8 cellular contexts compared by ENCODE assay signal in the genomic region with DNA sequence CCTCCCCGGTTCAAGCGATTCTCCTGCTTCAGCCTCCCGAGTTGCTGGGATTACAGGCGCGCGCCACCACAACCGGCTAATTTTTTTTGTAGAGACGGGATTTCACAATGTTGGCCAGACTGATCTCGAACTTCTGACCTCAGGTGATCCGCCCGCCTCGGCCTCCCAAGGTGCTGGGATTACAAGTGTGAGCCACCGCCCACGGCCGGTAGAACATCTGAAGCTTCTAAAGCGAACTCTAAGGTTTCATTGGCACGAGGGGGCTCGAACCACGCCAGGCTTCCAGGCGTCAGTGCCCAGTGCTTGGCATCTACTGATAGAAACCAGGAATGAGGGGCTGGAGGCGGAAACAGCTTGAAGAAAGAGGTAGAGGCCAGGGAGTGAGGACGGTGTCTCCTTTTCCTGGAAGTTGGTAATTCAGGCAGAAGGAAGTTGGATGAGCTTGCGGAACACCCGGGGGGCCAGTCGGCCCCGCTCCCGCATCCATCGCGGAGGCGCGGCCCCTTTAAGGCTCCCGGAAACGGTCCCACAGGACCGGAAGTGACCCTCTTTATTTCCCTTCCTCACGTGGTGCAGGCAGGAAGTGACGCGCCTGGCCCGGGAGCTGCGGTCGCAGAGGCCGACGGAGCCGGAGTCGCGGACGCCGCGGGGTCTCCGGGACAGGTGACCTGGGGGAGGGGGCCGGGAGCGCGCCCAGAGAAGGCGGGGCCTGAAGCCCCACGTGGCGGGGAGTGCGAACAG. TPM values are rescaled to one million over a fixed set of nuclear protein-coding genes. Genes with fewer than 3 reads are reported as not detected.
A peak's percentile ranks its signal among the peaks of the same experiment; 100 is the strongest.
DNase-seq lines count a peak whose midpoint lies in the region; ATAC-seq lines count a peak whose summit lies in the region.

A gene (plus strand): TSS at position 579 of the 741 bp plus-strand sequence. CDS start 1,876 bp downstream, outside the sequence.

- DNase-seq in CD4-positive, CD25-positive, alpha-beta regulatory T cell: peak; percentile 87 to 95 (median 92)
- DNase-seq in NCI-H748 (lab: John Stamatoyannopoulos, UW; ENCODE audit: unreplicated experiment) (peak; percentile 99), mesenteric fat pad (ENCODE audit: low spot score) (peak; percentile 99)
- peak; percentile 96 for DNase-seq in activated CD4-positive, alpha-beta memory T cell treated with anti-CD3 and anti-CD28 coated beads, Interleukin-2, amount 10 ng/mL, durations not matched to agents 7 days and 5 days
- DNase-seq in effector memory CD8-positive, alpha-beta T cell: peak; percentile 89 to 92 (median 90)
- peak; percentile 96 to 97 for DNase-seq in stimulated activated CD8-positive, alpha-beta memory T cell treated with anti-CD3 and anti-CD28 coated beads, Interleukin-15, amount 100 ng/mL, for 48 hours (ENCODE audit: low read depth in 2 of 2)

- H3K36me3 Mint-ChIP-seq in CD4-positive, CD25-positive, alpha-beta regulatory T cell: peaks cover 24% of the 10 kb centered on the region
- H3K36me3 Mint-ChIP-seq in activated CD4-positive, alpha-beta memory T cell treated with anti-CD3 and anti-CD28 coated beads, Interleukin-2, amount 10 ng/mL, durations not matched to agents 7 days and 5 days (ENCODE audit: low read depth): peaks cover 32% of the 10 kb centered on the region
- peaks cover 44% of the 10 kb centered on the region for H3K36me3 Mint-ChIP-seq in effector memory CD8-positive, alpha-beta T cell (ENCODE audit: insufficient read depth)

- H3K27me3 ChIP-seq in CD4-positive, CD25-positive, alpha-beta regulatory T cell (ENCODE audit: control insufficient read depth, insufficient read depth, low read length): no peaks in the 10 kb centered on the region

- H3K4me3 ChIP-seq in CD4-positive, CD25-positive, alpha-beta regulatory T cell (ENCODE audit: low read depth, low read length): peak within 1 kb of the TSS; percentile 61

- H3K27me3 Mint-ChIP-seq in CD4-positive, CD25-positive, alpha-beta regulatory T cell: peaks cover 5% of the 10 kb centered on the region
- no peaks in the 10 kb centered on the region for H3K27me3 Mint-ChIP-seq in activated CD4-positive, alpha-beta memory T cell treated with anti-CD3 and anti-CD28 coated beads, Interleukin-2, amount 10 ng/mL, durations not matched to agents 7 days and 5 days
- no peaks in the 10 kb centered on the region for H3K27me3 Mint-ChIP-seq in effector memory CD8-positive, alpha-beta T cell

- H3K9me3 Mint-ChIP-seq in CD4-positive, CD25-positive, alpha-beta regulatory T cell: peaks cover 0 to 5% (median 0%) of the 10 kb centered on the region in 7 donors
- no peaks in the 10 kb centered on the region for H3K9me3 Mint-ChIP-seq in activated CD4-positive, alpha-beta memory T cell treated with anti-CD3 and anti-CD28 coated beads, Interleukin-2, amount 10 ng/mL, durations not matched to agents 7 days and 5 days
- H3K9me3 Mint-ChIP-seq in effector memory CD8-positive, alpha-beta T cell: no peaks in the 10 kb centered on the region

- H3K27ac Mint-ChIP-seq in CD4-positive, CD25-positive, alpha-beta regulatory T cell: peak within 1 kb of the TSS; percentile 88 to 98 (median 98)
- H3K27ac Mint-ChIP-seq in activated CD4-positive, alpha-beta memory T cell treated with anti-CD3 and anti-CD28 coated beads, Interleukin-2, amount 10 ng/mL, durations not matched to agents 7 days and 5 days: peak within 1 kb of the TSS; percentile 85
- peak within 1 kb of the TSS; percentile 95 to 97 for H3K27ac Mint-ChIP-seq in effector memory CD8-positive, alpha-beta T cell

- peak within 1 kb of the TSS; percentile 94 for H3K27ac ChIP-seq in CD4-positive, CD25-positive, alpha-beta regulatory T cell (ENCODE audit: insufficient read depth, low read length, poor library complexity, severe bottlenecking)

- POLR2A ChIA-PET in activated CD4-positive, alpha-beta memory T cell treated with anti-CD3 and anti-CD28 coated beads, Interleukin-2, amount 10 ng/mL, durations not matched to agents 7 days and 5 days (lab: Charles Lee): interaction anchor here (0.8 to 3.9 kb wide), 22 partner anchors 8 to 541 kb away, joined by 3 to 85 read pairs (median 4); a partner anchor contains a TSS

- peak; percentile 48 to 52 for ATAC-seq in CD4-positive, CD25-positive, alpha-beta regulatory T cell (ENCODE audit: low read depth in 2 of 2)
- ATAC-seq in GM19395 (IDR thresholded peaks at IDR 0.05; ENCODE audit: unreplicated experiment) (peak; percentile 43), HG03558 (IDR thresholded peaks at IDR 0.05; ENCODE audit: extremely low read depth, unreplicated experiment) (peak; percentile 42)
- ATAC-seq in effector memory CD8-positive, alpha-beta T cell (replicated peaks): peak; percentile 63

- H3K4me1 ChIP-seq in CD4-positive, CD25-positive, alpha-beta regulatory T cell (ENCODE audit: control insufficient read depth, insufficient read depth, low read length, poor library complexity, severe bottlenecking): peaks cover 16% of the 10 kb centered on the region

- peaks cover 25% of the 10 kb centered on the region for H3K36me3 ChIP-seq in CD4-positive, CD25-positive, alpha-beta regulatory T cell (ENCODE audit: control insufficient read depth, insufficient read depth, low read length)

- H3K9me3 ChIP-seq in CD4-positive, CD25-positive, alpha-beta regulatory T cell (ENCODE audit: control insufficient read depth in 2 of 2, low read length in 2 of 2): no peaks in the 10 kb centered on the region

- peaks cover 0 to 45% (median 33%) of the 10 kb centered on the region in 4 donors for H3K4me1 Mint-ChIP-seq in CD4-positive, CD25-positive, alpha-beta regulatory T cell
- H3K4me1 Mint-ChIP-seq in activated CD4-positive, alpha-beta memory T cell treated with anti-CD3 and anti-CD28 coated beads, Interleukin-2, amount 10 ng/mL, durations not matched to agents 7 days and 5 days: peaks cover 38% of the 10 kb centered on the region
- peaks cover 19 to 36% of the 10 kb centered on the region in 2 donors for H3K4me1 Mint-ChIP-seq in effector memory CD8-positive, alpha-beta T cell (ENCODE audit: low read depth in 2 of 2)

- H3K4me3 Mint-ChIP-seq in CD4-positive, CD25-positive, alpha-beta regulatory T cell: peak within 1 kb of the TSS; percentile 93 to 99 (median 96)
- H3K4me3 Mint-ChIP-seq in activated CD4-positive, alpha-beta memory T cell treated with anti-CD3 and anti-CD28 coated beads, Interleukin-2, amount 10 ng/mL, durations not matched to agents 7 days and 5 days: peak within 1 kb of the TSS; percentile 85
- H3K4me3 Mint-ChIP-seq in effector memory CD8-positive, alpha-beta T cell: peak within 1 kb of the TSS; percentile 88 to 97

- CTCF ChIA-PET in activated CD4-positive, alpha-beta memory T cell treated with anti-CD3 and anti-CD28 coated beads, Interleukin-2, amount 10 ng/mL, durations not matched to agents 7 days and 5 days (lab: Charles Lee): interaction anchor here (0.6 to 3.6 kb wide), 17 partner anchors 10 to 1016 kb away, joined by 3 to 73 read pairs (median 3); no protein-coding TSS in a partner anchor

RNA-seq across cellular contexts. Expression of the gene that starts here (rescaled TPM):
- total RNA-seq in CD4-positive, CD25-positive, alpha-beta regulatory T cell: 44.1 TPM
- 10 to 100 TPM in 3 of 4 donors, 1 to 10 TPM in 1; 7.3 to 14.5 (median 12.6) TPM for polyA plus RNA-seq in CD4-positive, CD25-positive, alpha-beta regulatory T cell
- total RNA-seq in activated CD4-positive, alpha-beta memory T cell treated with anti-CD3 and anti-CD28 coated beads, Interleukin-2, amount 10 ng/mL, durations not matched to agents 7 days and 5 days: 10 to 100 TPM; 29.9 to 30.2 TPM
- total RNA-seq in mesenteric fat pad: 27.3 TPM

Comparison
In these comparisons a context has a peak if more than half of its experiments do, and no peak if none do; other contexts are left out.
1. Peak in every context shown above with its lines: DNase-seq, ATAC-seq, H3K4me3 ChIP-seq and H3K27ac ChIP-seq.